In the genomic region with DNA sequence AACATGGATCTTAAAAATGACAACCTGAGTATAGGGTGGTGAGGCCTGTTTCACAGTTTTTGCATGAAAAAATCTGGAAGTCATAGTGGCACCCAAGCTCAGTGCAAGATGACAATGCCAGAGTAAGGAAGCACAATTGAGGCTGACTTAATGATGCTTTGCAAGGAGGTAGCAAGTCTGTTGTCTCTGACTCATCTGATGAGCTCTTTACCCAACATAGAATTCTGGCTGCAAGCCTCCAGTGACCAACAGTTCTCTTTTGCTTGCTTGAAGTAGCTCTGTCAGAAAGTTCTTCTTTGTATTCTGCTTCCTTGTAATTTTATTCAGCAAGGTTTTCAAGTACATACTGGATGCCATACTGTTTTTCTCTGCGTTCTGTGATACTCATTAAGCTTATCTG, we compare ENCODE assay signal across 24 cellular contexts.
DNase-seq lines count a peak whose midpoint lies in the region; ATAC-seq and TF ChIP-seq lines count a peak whose summit lies in the region.
"Had no signal": no experiment of that assay in that cellular context is flagged by ENCODE, and none has a peak within 500 bp of the region (broad histone marks: within the 10 kb centered on the region; RNA-seq: fewer than 3 reads in every experiment).

No MANE protein-coding gene starts in this region.

- no CpG with 5 or more reads among the region's 1 CpG for WGBS in neuronal stem cell (ENCODE audit: extremely low coverage in 2 of 2, insufficient read length in 2 of 2, insufficient replicate concordance in 1 of 2), 2 donors

- H3K4me1 ChIP-seq in neuronal stem cell (ENCODE audit: control insufficient read depth in 2 of 2, insufficient read depth in 1 of 2, low read depth in 1 of 2, low read length in 2 of 2) = peaks cover 0 to 4% of the 10 kb centered on the region in 2 donors

- no peaks in the 10 kb centered on the region for H3K79me1 ChIP-seq in neuronal stem cell (ENCODE audit: low read depth, low read length)

- H3K36me3 ChIP-seq in neuronal stem cell (replicated peaks in 1 of 2; ENCODE audit: control insufficient read depth in 2 of 2, insufficient read depth in 2 of 2, low read length in 2 of 2) = no peaks in the 10 kb centered on the region
- H3K36me3 ChIP-seq: adrenal gland, gastroesophageal sphincter had no signal

- H3K4me3 Mint-ChIP-seq in nephron progenitor cell = peak overlapping the region; percentile 6
- H3K4me3 Mint-ChIP-seq in activated CD4-positive, alpha-beta T cell treated with anti-CD3 and anti-CD28 coated beads, Interleukin-2, amount 10 ng/mL, durations not matched to agents 7 days and 5 days = no peak overlapping the region
- H3K4me3 Mint-ChIP-seq: activated CD8-positive, alpha-beta T cell treated with anti-CD3 and anti-CD28 coated beads, Interleukin-2, amount 10 ng/mL, durations not matched to agents 7 days and 5 days; CD14-positive monocyte; stimulated activated naive CD8-positive, alpha-beta T cell treated with anti-CD3 and anti-CD28 coated beads, Interleukin-15, amount 100 ng/mL, for 72 hours had no signal

- H3K23ac ChIP-seq in neuronal stem cell (ENCODE audit: low read depth, low read length, poor library complexity) = no peak overlapping the region

- POLR2A ChIA-PET in activated CD4-positive, alpha-beta T cell treated with anti-CD3 and anti-CD28 coated beads, Interleukin-2, amount 10 ng/mL, durations not matched to agents 7 days and 5 days (lab: Charles Lee) = no interaction called here

- no peak overlapping the region for H2AFZ ChIP-seq in neuronal stem cell (ENCODE audit: low read length)

- no peak overlapping the region for H2BK15ac ChIP-seq in neuronal stem cell (ENCODE audit: low read length)

- H3K4ac ChIP-seq in neuronal stem cell (ENCODE audit: low read length) = no peak overlapping the region

- H3K4me3 ChIP-seq in neuronal stem cell (ENCODE audit: low read length in 2 of 2) = no peak overlapping the region
- H3K4me3 ChIP-seq: adrenal gland, dorsolateral prefrontal cortex, gastroesophageal sphincter had no signal

- H2AK5ac ChIP-seq in neuronal stem cell (ENCODE audit: low read depth, low read length) = no peak overlapping the region

- H3K14ac ChIP-seq in neuronal stem cell (ENCODE audit: low read length) = no peak overlapping the region

- H3K18ac ChIP-seq in neuronal stem cell (ENCODE audit: low read length) = no peak overlapping the region

- CTCF ChIA-PET in activated CD4-positive, alpha-beta T cell treated with anti-CD3 and anti-CD28 coated beads, Interleukin-2, amount 10 ng/mL, durations not matched to agents 7 days and 5 days (lab: Charles Lee) = no interaction called here

- no peaks in the 10 kb centered on the region for H3K9me3 ChIP-seq in neuronal stem cell (replicated peaks in 1 of 2; ENCODE audit: control insufficient read depth in 2 of 2, insufficient read depth in 1 of 2, low read depth in 1 of 2, low read length in 2 of 2)
- H3K9me3 ChIP-seq: adrenal gland, gastroesophageal sphincter had no signal

- no peaks in the 10 kb centered on the region for H3K36me3 Mint-ChIP-seq in nephron progenitor cell (ENCODE audit: low read depth)
- no peaks in the 10 kb centered on the region for H3K36me3 Mint-ChIP-seq in activated CD4-positive, alpha-beta T cell treated with anti-CD3 and anti-CD28 coated beads, Interleukin-2, amount 10 ng/mL, durations not matched to agents 7 days and 5 days (ENCODE audit: low read depth)
- H3K36me3 Mint-ChIP-seq: CD14-positive monocyte had no signal

- H2BK120ac ChIP-seq in neuronal stem cell (ENCODE audit: low read depth, low read length) = no peak overlapping the region

- H3K4me1 Mint-ChIP-seq in nephron progenitor cell = peaks cover 100% of the 10 kb centered on the region
- no peaks in the 10 kb centered on the region for H3K4me1 Mint-ChIP-seq in activated CD4-positive, alpha-beta T cell treated with anti-CD3 and anti-CD28 coated beads, Interleukin-2, amount 10 ng/mL, durations not matched to agents 7 days and 5 days
- H3K4me1 Mint-ChIP-seq: CD14-positive monocyte; stimulated activated naive CD8-positive, alpha-beta T cell treated with anti-CD3 and anti-CD28 coated beads, Interleukin-15, amount 100 ng/mL, for 72 hours had no signal

- H4K8ac ChIP-seq in neuronal stem cell (ENCODE audit: low read depth, low read length) = no peak overlapping the region

- H3K27me3 Mint-ChIP-seq in nephron progenitor cell (ENCODE audit: low read depth, poor library complexity) = peaks cover 27% of the 10 kb centered on the region
- H3K27me3 Mint-ChIP-seq in activated CD4-positive, alpha-beta T cell treated with anti-CD3 and anti-CD28 coated beads, Interleukin-2, amount 10 ng/mL, durations not matched to agents 7 days and 5 days = peaks cover 2% of the 10 kb centered on the region

- H3K9ac ChIP-seq in neuronal stem cell (ENCODE audit: low read depth, low read length, poor library complexity) = no peak overlapping the region

- H3K9me3 Mint-ChIP-seq in nephron progenitor cell = no peaks in the 10 kb centered on the region
- no peaks in the 10 kb centered on the region for H3K9me3 Mint-ChIP-seq in activated CD4-positive, alpha-beta T cell treated with anti-CD3 and anti-CD28 coated beads, Interleukin-2, amount 10 ng/mL, durations not matched to agents 7 days and 5 days
- H3K9me3 Mint-ChIP-seq: stimulated activated naive CD8-positive, alpha-beta T cell treated with anti-CD3 and anti-CD28 coated beads, Interleukin-15, amount 100 ng/mL, for 72 hours had no signal

- H4K91ac ChIP-seq in neuronal stem cell (ENCODE audit: low read depth, low read length, poor library complexity) = no peak overlapping the region

- H2BK12ac ChIP-seq in neuronal stem cell (ENCODE audit: low read length) = no peak overlapping the region

- no peak for TF ChIP-seq CTCF in nephron progenitor cell (IDR thresholded peaks at IDR 0.05)

- peak; percentile 50 for DNase-seq in AG08395 (ENCODE audit: low spot score)
- DNase-seq in NCI-H226 = peak; percentile 20
- DNase-seq in nephron progenitor cell = no peak
- no peak for DNase-seq in activated CD4-positive, alpha-beta T cell treated with anti-CD3 and anti-CD28 coated beads, Interleukin-2, amount 10 ng/mL, durations not matched to agents 7 days and 5 days
- DNase-seq in activated naive CD4-positive, alpha-beta T cell treated with Interleukin-2 at 50 U/mL for 16 hours = no peak
- DNase-seq in neuronal stem cell (ENCODE audit: low spot score) = no peak
- DNase-seq in activated CD8-positive, alpha-beta memory T cell treated with anti-CD3 and anti-CD28 coated beads, Interleukin-2, amount 50 U/mL, for 48 hours = no peak
- DNase-seq: activated CD8-positive, alpha-beta T cell treated with anti-CD3 and anti-CD28 coated beads, Interleukin-2, amount 10 ng/mL, durations not matched to agents 7 days and 5 days; activated T-cell treated with anti-CD3 and anti-CD28 coated beads, Interleukin-2, amount 50 U/mL, for 1 hour; dorsolateral prefrontal cortex; GDM1; kidney; NCI-H1436 treated with DMSO at 0.1 percent for 48 hours; NCI-H2171; NCI-H69; stimulated activated CD4-positive, alpha-beta T cell treated with anti-CD3 and anti-CD28 coated beads, Interleukin-12 subunit alpha, Interleukin-12 subunit beta, amount 100 ng/mL, for 4 hours; stimulated activated naive CD8-positive, alpha-beta T cell treated with anti-CD3 and anti-CD28 coated beads, Interleukin-15, amount 100 ng/mL, for 72 hours; T1000; trophoblast cell had no signal

- H3K27me3 ChIP-seq in neuronal stem cell (ENCODE audit: control insufficient read depth in 3 of 3, insufficient read depth in 3 of 3, low read depth in 1 of 3, low read length in 3 of 3) = peaks cover 0 to 10% (median 0%) of the 10 kb centered on the region in 3 experiments
- H3K27me3 ChIP-seq: adrenal gland had no signal

- no peak overlapping the region for H2BK5ac ChIP-seq in neuronal stem cell (ENCODE audit: low read length)

- no peak overlapping the region for H3K27ac ChIP-seq in neuronal stem cell (replicated peaks; ENCODE audit: low read length)
- H3K27ac ChIP-seq: dorsolateral prefrontal cortex, gastroesophageal sphincter had no signal

- no peak overlapping the region for H3K27ac Mint-ChIP-seq in nephron progenitor cell
- no peak overlapping the region for H3K27ac Mint-ChIP-seq in activated CD4-positive, alpha-beta T cell treated with anti-CD3 and anti-CD28 coated beads, Interleukin-2, amount 10 ng/mL, durations not matched to agents 7 days and 5 days
- H3K27ac Mint-ChIP-seq: activated CD8-positive, alpha-beta T cell treated with anti-CD3 and anti-CD28 coated beads, Interleukin-2, amount 10 ng/mL, durations not matched to agents 7 days and 5 days had no signal

- ATAC-seq in esophagus mucosa = peak; percentile 61
- ATAC-seq: activated CD4-positive, CD25-positive, alpha-beta regulatory T cell treated with anti-CD3 and anti-CD28 coated beads, Interleukin-2, amount 50 U/mL, for 24 hours; activated CD8-positive, alpha-beta T cell treated with anti-CD3 and anti-CD28 coated beads, Interleukin-2, amount 10 ng/mL, durations not matched to agents 7 days and 5 days; gastroesophageal sphincter; stimulated activated naive CD8-positive, alpha-beta T cell treated with anti-CD3 and anti-CD28 coated beads, Interleukin-15, amount 100 ng/mL, for 72 hours had no signal

- H3K4me2 ChIP-seq in neuronal stem cell (ENCODE audit: insufficient read depth, low read length, poor library complexity, severe bottlenecking) = no peak overlapping the region

Comparison
In these comparisons a context has a peak if more than half of its experiments do, and no peak if none do; other contexts are left out.
1. DNase-seq: peak in AG08395 (single experiment) and NCI-H226 (single experiment); none in nephron progenitor cell (single experiment), activated CD4-positive, alpha-beta T cell treated with anti-CD3 and anti-CD28 coated beads, Interleukin-2, amount 10 ng/mL, durations not matched to agents 7 days and 5 days (single experiment), activated naive CD4-positive, alpha-beta T cell treated with Interleukin-2 at 50 U/mL for 16 hours (single experiment), neuronal stem cell (single experiment) and activated CD8-positive, alpha-beta memory T cell treated with anti-CD3 and anti-CD28 coated beads, Interleukin-2, amount 50 U/mL, for 48 hours (single experiment).